ENCODE assay signal across 8 cellular contexts in genomic region chr16:24834459-24835335, GRCh38. TPM values are rescaled to one million over a fixed set of nuclear protein-coding genes. Genes with fewer than 3 reads are reported as not detected.
DNase-seq lines count a peak whose midpoint lies in the region; ATAC-seq and TF ChIP-seq lines count a peak whose summit lies in the region.

No MANE protein-coding gene starts in this region.

- peaks cover 13% of the 10 kb centered on the region for H3K4me1 Mint-ChIP-seq in CD14-positive monocyte

- TF ChIP-seq CTCF in CD14-positive monocyte (IDR thresholded peaks at IDR 0.05): no peak

- peaks cover 0 to 3% (median 2%) of the 10 kb centered on the region in 3 donors for H3K27me3 Mint-ChIP-seq in CD14-positive monocyte (ENCODE audit: low read depth in 3 of 3)

- H3K4me3 Mint-ChIP-seq in CD14-positive monocyte: no peak overlapping the region

- WGBS in mesenchymal stem cell: 81% methylated on average over 7 of the region's 7 CpGs

- no peak overlapping the region for H3K18ac ChIP-seq in mesenchymal stem cell (ENCODE audit: low read depth in 1 of 2, low read length in 2 of 2)

- no peak overlapping the region for H4K8ac ChIP-seq in mesenchymal stem cell (ENCODE audit: low read length)

- intact Hi-C loops in CD14-positive monocyte (cut with micrococcal nuclease): no loop called here

- H3K9ac ChIP-seq in mesenchymal stem cell (ENCODE audit: low read length): no peak overlapping the region

- H3K79me1 ChIP-seq in mesenchymal stem cell (replicated peaks; ENCODE audit: low read length, poor library complexity, severe bottlenecking): no peaks in the 10 kb centered on the region

- H2BK120ac ChIP-seq in mesenchymal stem cell (ENCODE audit: low read depth, low read length): no peak overlapping the region

- ATAC-seq in HG02884 (IDR thresholded peaks at IDR 0.05; ENCODE audit: unreplicated experiment): no peak

- H3K9me3 Mint-ChIP-seq in CD14-positive monocyte: no peaks in the 10 kb centered on the region

- H3K4me2 ChIP-seq in mesenchymal stem cell (ENCODE audit: low read length, poor library complexity, severe bottlenecking): no peak overlapping the region

- H3K9me3 ChIP-seq in mesenchymal stem cell (ENCODE audit: control insufficient read depth, low read length): no peaks in the 10 kb centered on the region

- no peak overlapping the region for H4K91ac ChIP-seq in mesenchymal stem cell (ENCODE audit: low read length)

- no peak overlapping the region for H2BK15ac ChIP-seq in mesenchymal stem cell (ENCODE audit: low read depth, poor library complexity, severe bottlenecking)

- H3K27me3 ChIP-seq in mesenchymal stem cell (ENCODE audit: control insufficient read depth in 1 of 2, insufficient read depth in 1 of 2, low read length in 2 of 2): no peaks in the 10 kb centered on the region

- no peak overlapping the region for H2AK5ac ChIP-seq in mesenchymal stem cell (ENCODE audit: low read length, severe bottlenecking)

- H3K27ac Mint-ChIP-seq in CD14-positive monocyte: no peak overlapping the region

- peaks cover 16% of the 10 kb centered on the region for H3K4me1 ChIP-seq in mesenchymal stem cell (ENCODE audit: control insufficient read depth, insufficient read depth, low read depth, low read length)

- H3K23ac ChIP-seq in mesenchymal stem cell (ENCODE audit: low read length in 2 of 2): peak overlapping the region in 1 of 2 experiments; percentile 37

- H3K4me3 ChIP-seq in mesenchymal stem cell (ENCODE audit: insufficient read depth in 1 of 2, low read depth in 1 of 2, low read length in 2 of 2): no peak overlapping the region

- H2BK5ac ChIP-seq in mesenchymal stem cell (ENCODE audit: low read depth, low read length, poor library complexity, severe bottlenecking): peak overlapping the region; percentile 51

- no peak overlapping the region for H2BK12ac ChIP-seq in mesenchymal stem cell (ENCODE audit: low read length in 2 of 2)

- H3K36me3 Mint-ChIP-seq in CD14-positive monocyte: peaks cover 0 to 3% of the 10 kb centered on the region in 2 donors

- in situ Hi-C loops in T47D (cut with HindIII; ENCODE audit: low pct_unique_long_range_greater_than_20kb, low sequenced_read_pairs): no loop called here

- peak overlapping the region; percentile 3 for H2AFZ ChIP-seq in mesenchymal stem cell (ENCODE audit: low read depth, low read length)

- no peak overlapping the region for H3K4ac ChIP-seq in mesenchymal stem cell (ENCODE audit: low read depth in 1 of 2, low read length in 2 of 2)

- H3K14ac ChIP-seq in mesenchymal stem cell (ENCODE audit: low read length in 2 of 2): no peak overlapping the region

- DNase-seq in NCI-H748 (lab: John Stamatoyannopoulos, UW; ENCODE audit: unreplicated experiment) (peak; percentile 3), NCI-H748 treated with DMSO at 0.1 percent for 48 hours (lab: John Stamatoyannopoulos, UW) (no peak), NCI-H146 (lab: John Stamatoyannopoulos, UW) (peak; percentile 9), T47D (ENCODE audit: low read depth in 1 of 2, low spot score in 1 of 2) (peak; percentile 56 to 67), mesenchymal stem cell (peak; percentile 42), CD14-positive monocyte (ENCODE audit: low spot score) (no peak)
- no peak for DNase-seq in stimulated activated CD4-positive, alpha-beta T cell treated with anti-CD3 and anti-CD28 coated beads, Interleukin-4, amount 100 ng/mL, for 24 hours

- peaks cover 0 to under 1% of the 10 kb centered on the region in 2 experiments for H3K36me3 ChIP-seq in mesenchymal stem cell (ENCODE audit: control insufficient read depth in 1 of 2, insufficient read depth in 2 of 2, low read depth in 1 of 2, low read length in 2 of 2)

- H3K27ac ChIP-seq in mesenchymal stem cell (ENCODE audit: low read length, poor library complexity, severe bottlenecking): peak overlapping the region; percentile 37

RNA-seq across cellular contexts. Expression of gene SLC5A11, which starts 11.1 kb away (rescaled TPM):
- 0.03 TPM for polyA plus RNA-seq in mesenchymal stem cell (2013, experiment 1 of 2)
- polyA plus RNA-seq in mesenchymal stem cell (2013, experiment 2 of 2): not detected
- polyA plus RNA-seq in CD14-positive monocyte: not detected

Comparison
In these comparisons a context has a peak if more than half of its experiments do, and no peak if none do; other contexts are left out.
1. DNase-seq: peak in NCI-H748 (single experiment), NCI-H146 (single experiment), T47D (2 of 2) and mesenchymal stem cell (single experiment); none in NCI-H748 treated with DMSO at 0.1 percent for 48 hours (single experiment), stimulated activated CD4-positive, alpha-beta T cell treated with anti-CD3 and anti-CD28 coated beads, Interleukin-4, amount 100 ng/mL, for 24 hours (single experiment) and CD14-positive monocyte (single experiment).